ENCODE assay signal across 22 cellular contexts in genomic region chr7:66953044-66953427, GRCh38. TPM values are rescaled to one million over a fixed set of nuclear protein-coding genes. Genes with fewer than 3 reads are reported as not detected.
DNase-seq lines count a peak whose midpoint lies in the region; ATAC-seq, FAIRE-seq and TF ChIP-seq lines count a peak whose summit lies in the region.
"Had no signal": no experiment of that assay in that cellular context is flagged by ENCODE, and none has a peak within 500 bp of the region (broad histone marks: within the 10 kb centered on the region; RNA-seq: fewer than 3 reads in every experiment).

No MANE protein-coding gene starts in this region.

- TF ChIP-seq CTCF in SK-N-SH (IDR thresholded peaks at IDR 0.05) (no peak), hepatocyte (IDR thresholded peaks at IDR 0.05; ENCODE audit: poor library complexity) (no peak)

- H2AFZ ChIP-seq in SK-N-SH (ENCODE audit: low read depth) = no peak overlapping the region
- no peak overlapping the region for H2AFZ ChIP-seq in hepatocyte

- H3K9ac ChIP-seq in SK-N-SH = no peak overlapping the region

- H3K9me3 Mint-ChIP-seq in activated T-helper 17 cell treated with anti-CD3 and anti-CD28 coated beads, Interleukin-2, amount 50 U/mL, for 72 hours = no peaks in the 10 kb centered on the region
- H3K9me3 Mint-ChIP-seq: activated CD4-positive, alpha-beta memory T cell treated with anti-CD3 and anti-CD28 coated beads, Interleukin-2, amount 10 ng/mL, durations not matched to agents 7 days and 5 days had no signal

- H3K4me3 Mint-ChIP-seq in activated T-helper 17 cell treated with anti-CD3 and anti-CD28 coated beads, Interleukin-2, amount 50 U/mL, for 72 hours = no peak overlapping the region
- H3K4me3 Mint-ChIP-seq: activated CD4-positive, alpha-beta memory T cell treated with anti-CD3 and anti-CD28 coated beads, Interleukin-2, amount 10 ng/mL, durations not matched to agents 7 days and 5 days had no signal

- WGBS in SK-N-SH (ENCODE audit: low lambda C conversion rate) = 93% methylated on average over 5 of the region's 5 CpGs
- WGBS in hepatocyte (ENCODE audit: low lambda C conversion rate, missing lambda C conversion rate) = 96% methylated on average over 5 of the region's 5 CpGs

- H3F3A ChIP-seq in SK-N-SH (replicated peaks; ENCODE audit: insufficient read depth) = no peaks in the 10 kb centered on the region

- no peak for TF ChIP-seq RAD21 in SK-N-SH (IDR thresholded peaks at IDR 0.05; ENCODE audit: low read length)

- no peaks in the 10 kb centered on the region for H3K27me3 Mint-ChIP-seq in activated T-helper 17 cell treated with anti-CD3 and anti-CD28 coated beads, Interleukin-2, amount 50 U/mL, for 72 hours
- H3K27me3 Mint-ChIP-seq: activated CD4-positive, alpha-beta memory T cell treated with anti-CD3 and anti-CD28 coated beads, Interleukin-2, amount 10 ng/mL, durations not matched to agents 7 days and 5 days had no signal

- H3K9me3 ChIP-seq in SK-N-SH (no peaks in the 10 kb centered on the region), hepatocyte (ENCODE audit: low read depth) (no peaks in the 10 kb centered on the region)
- H3K9me3 ChIP-seq: esophagus muscularis mucosa, gastroesophageal sphincter, stomach, transverse colon had no signal

- H3K27ac Mint-ChIP-seq in activated T-helper 17 cell treated with anti-CD3 and anti-CD28 coated beads, Interleukin-2, amount 50 U/mL, for 72 hours = peak overlapping the region; percentile 61
- H3K27ac Mint-ChIP-seq: activated CD4-positive, alpha-beta memory T cell treated with anti-CD3 and anti-CD28 coated beads, Interleukin-2, amount 10 ng/mL, durations not matched to agents 7 days and 5 days had no signal

- no peak for TF ChIP-seq EP300 in SK-N-SH (IDR thresholded peaks at IDR 0.05; ENCODE audit: borderline replicate concordance in 1 of 2, low read depth in 1 of 2, low read length in 1 of 2)

- H3K79me2 ChIP-seq in SK-N-SH (ENCODE audit: insufficient read depth) (peaks cover 14% of the 10 kb centered on the region; the same call in 1 of the 2 replicates), hepatocyte (no peaks in the 10 kb centered on the region)

- no peak for TF ChIP-seq POLR2A in GM12892 (IDR thresholded peaks at IDR 0.05; ENCODE audit: low read depth, low read length)

- H3K9me2 ChIP-seq in SK-N-SH (no peaks in the 10 kb centered on the region), hepatocyte (replicated peaks; ENCODE audit: insufficient read depth) (no peaks in the 10 kb centered on the region)

- H3K4me2 ChIP-seq in SK-N-SH (peak overlapping the region; percentile 17; the same call in 1 of the 2 replicates), hepatocyte (no peak overlapping the region)

- H3K4me1 Mint-ChIP-seq in activated T-helper 17 cell treated with anti-CD3 and anti-CD28 coated beads, Interleukin-2, amount 50 U/mL, for 72 hours = peaks cover 4% of the 10 kb centered on the region
- H3K4me1 Mint-ChIP-seq: activated CD4-positive, alpha-beta memory T cell treated with anti-CD3 and anti-CD28 coated beads, Interleukin-2, amount 10 ng/mL, durations not matched to agents 7 days and 5 days had no signal

- H3K4me3 ChIP-seq in SK-N-SH (ENCODE audit: low read depth in 2 of 2, low read length in 1 of 2) = no peak overlapping the region
- H3K4me3 ChIP-seq in hepatocyte = no peak overlapping the region
- H3K4me3 ChIP-seq: esophagus muscularis mucosa, gastroesophageal sphincter, stomach, transverse colon had no signal

- no peak for ATAC-seq in SK-N-SH treated with all-trans-retinoic acid at 6 μM for 48 hours
- ATAC-seq in activated T-helper 17 cell treated with anti-CD3 and anti-CD28 coated beads, Interleukin-2, amount 50 U/mL, for 72 hours (replicated peaks) = no peak
- no peak for ATAC-seq in HG02970 (IDR thresholded peaks at IDR 0.05; ENCODE audit: low FRiP score, unreplicated experiment)
- ATAC-seq: gastroesophageal sphincter had no signal

- H3K36me3 ChIP-seq in SK-N-SH (replicated peaks in 1 of 2; ENCODE audit: control insufficient read depth in 1 of 2, insufficient read depth in 2 of 2, low read length in 1 of 2) (peaks cover 62 to 93% of the 10 kb centered on the region in 2 experiments), hepatocyte (replicated peaks; ENCODE audit: insufficient read depth, low read depth) (no peaks in the 10 kb centered on the region)

- H3K27me3 ChIP-seq in SK-N-SH (ENCODE audit: insufficient read depth) (no peaks in the 10 kb centered on the region), hepatocyte (no peaks in the 10 kb centered on the region)
- H3K27me3 ChIP-seq: esophagus muscularis mucosa, gastroesophageal sphincter, stomach, transverse colon had no signal

- H3K27ac ChIP-seq in SK-N-SH (ENCODE audit: low read depth in 2 of 2, low read length in 1 of 2) (0 out of 4 replicates have a peak overlapping the region, but pooled peaks of 1 of the 2 experiments have one; percentile 6), hepatocyte (peak overlapping the region; percentile 46)
- H3K27ac ChIP-seq: 22Rv1, esophagus muscularis mucosa, gastroesophageal sphincter had no signal

- CTCF ChIA-PET in SK-N-SH (lab: Yijun Ruan, JAX) = interaction anchor here (1.1 kb wide), 1 partner anchor 397 kb away, joined by 3 read pairs; no protein-coding TSS in a partner anchor

- no peak for DNase-seq in SK-N-SH
- DNase-seq in hepatocyte (ENCODE audit: low spot score) = no peak
- DNase-seq in ureter (ENCODE audit: low spot score) = no peak
- DNase-seq in GM12892 (ENCODE audit: insufficient read length) = no peak
- DNase-seq in NCI-H524 (lab: John Stamatoyannopoulos, UW) = no peak
- DNase-seq: activated CD4-positive, alpha-beta memory T cell treated with anti-CD3 and anti-CD28 coated beads, Interleukin-2, amount 10 ng/mL, durations not matched to agents 7 days and 5 days; activated CD4-positive, CD25-positive, alpha-beta regulatory T cell; amygdala; C1 segment of cervical spinal cord; midbrain; NCI-H82; stimulated activated CD4-positive, alpha-beta T cell treated with anti-CD3 and anti-CD28 coated beads, Interleukin-2, amount 100 ng/mL, for 48 hours; stomach had no signal

- peaks cover 95% of the 10 kb centered on the region for H3K36me3 Mint-ChIP-seq in activated T-helper 17 cell treated with anti-CD3 and anti-CD28 coated beads, Interleukin-2, amount 50 U/mL, for 72 hours (ENCODE audit: low read depth)

- POLR2A ChIA-PET in SK-N-SH (lab: Yijun Ruan, JAX) = no interaction called here

- no peak for FAIRE-seq in GM12892 (lab: Jason Lieb, UNC)
- FAIRE-seq: D721Med, HepG2 had no signal

- no peaks in the 10 kb centered on the region for H4K20me1 ChIP-seq in SK-N-SH (ENCODE audit: insufficient read depth)
- no peaks in the 10 kb centered on the region for H4K20me1 ChIP-seq in hepatocyte (ENCODE audit: insufficient read depth, poor library complexity, severe bottlenecking)

- H3K4me1 ChIP-seq in SK-N-SH (ENCODE audit: control insufficient read depth in 1 of 2, insufficient read depth in 2 of 2, low read depth in 1 of 2, low read length in 1 of 2) (peaks cover 0 to 9% of the 10 kb centered on the region in 2 experiments; a peak in 1 of 4 replicates), hepatocyte (ENCODE audit: insufficient read depth) (no peaks in the 10 kb centered on the region)
- H3K4me1 ChIP-seq: gastroesophageal sphincter, transverse colon had no signal

TF ChIP-seq in SK-N-SH, 30 proteins besides CTCF, POLR2A, EP300 and RAD21 (continues in another document):
- TF ChIP-seq IRF3 (IDR thresholded peaks at IDR 0.05; ENCODE audit: low read depth, low read length) (no peak), TCF12 (IDR thresholded peaks at IDR 0.05) (no peak)

TF ChIP-seq in SK-N-SH treated with all-trans-retinoic acid at 6 μM for 48 hours, 23 proteins besides CTCF, POLR2A, EP300 and RAD21 (continues in another document):
- no peak for TF ChIP-seq ESRRG (CRISPR knock-in tag; IDR thresholded peaks at IDR 0.05)
- no peak for TF ChIP-seq ZNF70 (CRISPR knock-in tag; IDR thresholded peaks at IDR 0.05)
- TF ChIP-seq TCF4 (CRISPR knock-in tag; IDR thresholded peaks at IDR 0.05; ENCODE audit: borderline replicate concordance) = no peak

RNA-seq across cellular contexts. Expression of gene TMEM248, which starts 32.0 kb away (rescaled TPM):
- polyA plus RNA-seq in SK-N-SH (2012; rRNA removed) (146 and 185 TPM in 2 replicates), hepatocyte (86.9 and 91.5 TPM in 2 replicates)
- polyA plus RNA-seq in SK-N-SH (2012; cell fraction: cytosol; rRNA removed) = 89.0 and 113 TPM in 2 replicates
- 84.6 and 136 TPM in 2 replicates for polyA plus RNA-seq in SK-N-SH (2012; cell fraction: nucleus; rRNA removed)
- total RNA-seq in activated T-helper 17 cell treated with anti-CD3 and anti-CD28 coated beads, Interleukin-2, amount 50 U/mL, for 72 hours = 10 to 100 TPM; 67.4 to 85.7 TPM
- total RNA-seq in hepatocyte (80.3 and 82.2 TPM in 2 replicates), ureter (128 TPM)
- 27.4 TPM for polyA plus RNA-seq in GM12892 (2012; ENCODE audit: missing spikeins)

RNA-seq across cellular contexts. Expression of gene SBDS, which starts 42.4 kb away (rescaled TPM):
- 49.5 and 59.2 TPM in 2 replicates for polyA plus RNA-seq in SK-N-SH (2012; rRNA removed)
- polyA plus RNA-seq in SK-N-SH (2012; cell fraction: cytosol; rRNA removed) = 67.7 and 89.6 TPM in 2 replicates
- 21.6 and 33.3 TPM in 2 replicates for polyA plus RNA-seq in SK-N-SH (2012; cell fraction: nucleus; rRNA removed)
- 10 to 100 TPM; 35.7 to 60.6 TPM for total RNA-seq in activated T-helper 17 cell treated with anti-CD3 and anti-CD28 coated beads, Interleukin-2, amount 50 U/mL, for 72 hours
- 85.1 and 87.7 TPM in 2 replicates for total RNA-seq in hepatocyte
- 116 and 118 TPM in 2 replicates for polyA plus RNA-seq in hepatocyte
- 123 TPM for total RNA-seq in ureter
- 34.0 TPM for polyA plus RNA-seq in GM12892 (2012; ENCODE audit: missing spikeins)

RNA-seq across cellular contexts. Expression of gene TYW1, which starts 43.6 kb away (rescaled TPM):
- polyA plus RNA-seq in SK-N-SH (2012; rRNA removed) (15.0 and 20.8 TPM in 2 replicates), hepatocyte (13.8 and 19.6 TPM in 2 replicates)
- polyA plus RNA-seq in SK-N-SH (2012; cell fraction: cytosol; rRNA removed) = 19.9 and 20.2 TPM in 2 replicates
- polyA plus RNA-seq in SK-N-SH (2012; cell fraction: nucleus; rRNA removed) = 13.9 and 20.2 TPM in 2 replicates
- 10 to 100 TPM; 11.1 to 16.2 TPM for total RNA-seq in activated T-helper 17 cell treated with anti-CD3 and anti-CD28 coated beads, Interleukin-2, amount 50 U/mL, for 72 hours
- total RNA-seq in hepatocyte (18.5 and 19.8 TPM in 2 replicates), ureter (27.7 TPM)
- 11.6 TPM for polyA plus RNA-seq in GM12892 (2012; ENCODE audit: missing spikeins)
